ENCODE assay signal across 9 cellular contexts in genomic region chr5:101206534-101206933, GRCh38.
"Had no signal": no experiment of that assay in that cellular context is flagged by ENCODE, and none has a peak within 500 bp of the region (broad histone marks: within the 10 kb centered on the region; RNA-seq: fewer than 3 reads in every experiment).

No MANE protein-coding gene starts in this region.

- H3K4me1 Mint-ChIP-seq: IgD-negative memory B cell had no signal

- H3K27ac ChIP-seq: GM23248, HL-60 had no signal

- H3K9ac ChIP-seq: GM23248 had no signal

- H3K4me1 ChIP-seq: HAP-1 had no signal

- H3K36me3 Mint-ChIP-seq: IgD-negative memory B cell had no signal

- DNase-seq: GM23248, GOT3, H7, HFFc6 had no signal

- FAIRE-seq: HepG2 had no signal

- H3K36me3 ChIP-seq: HAP-1 had no signal

- H3K9me3 ChIP-seq: HAP-1 had no signal

- H3K27ac Mint-ChIP-seq: HFFc6, IgD-negative memory B cell had no signal

- H3K4me3 Mint-ChIP-seq: HFFc6, IgD-negative memory B cell had no signal

- H3K4me3 ChIP-seq: GM23248, HAP-1 had no signal

- H3K27me3 Mint-ChIP-seq: IgD-negative memory B cell had no signal

- H2AFZ ChIP-seq: GM23248 had no signal

- ATAC-seq: HCT116, HepG2 had no signal
